Comparison of ENCODE assay signal across 23 cellular contexts in the genomic region with DNA sequence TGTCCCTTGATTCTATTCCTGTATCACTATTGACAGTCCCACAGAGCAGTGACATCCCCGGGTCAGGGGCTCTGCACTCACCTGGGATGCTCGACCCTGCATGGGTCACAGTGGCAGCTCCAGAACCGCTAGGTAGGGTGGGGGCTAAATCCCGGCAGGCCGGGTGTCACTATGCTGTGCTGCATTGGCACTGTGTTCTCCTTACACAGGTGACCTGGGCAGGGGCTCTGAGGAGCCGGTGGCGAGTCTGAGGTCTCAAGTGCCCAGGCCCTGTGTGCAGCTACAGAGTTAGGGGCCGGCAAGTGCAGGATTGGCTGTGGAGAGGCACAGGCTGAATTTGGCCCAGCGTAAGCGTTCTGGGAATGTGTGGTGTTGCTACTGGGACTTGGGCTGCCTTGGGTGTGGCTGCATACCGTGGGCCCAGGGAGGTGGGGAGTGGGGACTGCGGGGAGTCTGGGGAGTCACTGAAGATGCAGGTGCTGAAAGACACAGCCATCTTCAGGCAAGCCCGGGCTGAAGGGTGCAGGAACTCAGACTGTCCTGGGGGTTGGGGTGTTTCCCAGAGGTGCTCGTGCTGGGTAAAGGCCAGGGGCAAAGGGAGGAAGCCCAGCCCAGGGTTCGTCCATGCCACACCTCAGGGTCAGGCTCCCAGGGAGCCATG.
"Had no signal": no experiment of that assay in that cellular context is flagged by ENCODE, and none has a peak within 500 bp of the region (broad histone marks: within the 10 kb centered on the region; RNA-seq: fewer than 3 reads in every experiment).

No MANE protein-coding gene starts in this region.

- H3K27ac ChIP-seq: breast epithelium, KMS-11, PC-9, SK-N-MC, VCaP had no signal

- ATAC-seq: activated CD4-positive, alpha-beta T cell treated with anti-CD3 and anti-CD28 coated beads for 36 hours; activated CD8-positive, alpha-beta T cell treated with anti-CD3 and anti-CD28 coated beads for 36 hours; activated T-cell treated with anti-CD3 and anti-CD28 coated beads, Interleukin-2, amount 50 U/mL, for 72 hours had no signal

- H3K36me3 ChIP-seq: breast epithelium had no signal

- H2AFZ ChIP-seq: PC-9 had no signal

- H3K9me3 ChIP-seq: breast epithelium had no signal

- H3K4me3 ChIP-seq: breast epithelium, PC-9, SK-N-MC had no signal

- H3K9ac ChIP-seq: KMS-11 had no signal

- DNase-seq: activated CD4-positive, alpha-beta T cell treated with anti-CD3 and anti-CD28 coated beads for 36 hours; activated CD4-positive, CD25-positive, alpha-beta regulatory T cell; activated CD8-positive, alpha-beta memory T cell treated with anti-CD3 and anti-CD28 coated beads, Interleukin-2, amount 50 U/mL, for 4 hours; activated CD8-positive, alpha-beta T cell treated with anti-CD3 and anti-CD28 coated beads for 36 hours; activated naive CD4-positive, alpha-beta T cell treated with anti-CD3 and anti-CD28 coated beads, Interleukin-2, amount 50 U/mL, for 16 hours; activated T-cell treated with anti-CD3 and anti-CD28 coated beads, Interleukin-2, amount 50 U/mL, for 72 hours; aorta; caudate nucleus; NCI-H1092; NCI-H1417; NCI-H1930; NCI-H2171 treated with DMSO at 0.1 percent for 48 hours; NCI-H226; NCI-H526 treated with DMSO at 0.1 percent for 48 hours; NCI-H82; NK-92 treated with Interleukin-12 subunit alpha and Interleukin-12 subunit beta, amount 100 ng/mL, for 24 hours; PC-9; T-cell; T-helper 2 cell had no signal

- H3K4me1 ChIP-seq: breast epithelium had no signal

- H3K4me2 ChIP-seq: KMS-11, PC-9 had no signal

- H3K27me3 ChIP-seq: breast epithelium had no signal
